In the genomic region with DNA sequence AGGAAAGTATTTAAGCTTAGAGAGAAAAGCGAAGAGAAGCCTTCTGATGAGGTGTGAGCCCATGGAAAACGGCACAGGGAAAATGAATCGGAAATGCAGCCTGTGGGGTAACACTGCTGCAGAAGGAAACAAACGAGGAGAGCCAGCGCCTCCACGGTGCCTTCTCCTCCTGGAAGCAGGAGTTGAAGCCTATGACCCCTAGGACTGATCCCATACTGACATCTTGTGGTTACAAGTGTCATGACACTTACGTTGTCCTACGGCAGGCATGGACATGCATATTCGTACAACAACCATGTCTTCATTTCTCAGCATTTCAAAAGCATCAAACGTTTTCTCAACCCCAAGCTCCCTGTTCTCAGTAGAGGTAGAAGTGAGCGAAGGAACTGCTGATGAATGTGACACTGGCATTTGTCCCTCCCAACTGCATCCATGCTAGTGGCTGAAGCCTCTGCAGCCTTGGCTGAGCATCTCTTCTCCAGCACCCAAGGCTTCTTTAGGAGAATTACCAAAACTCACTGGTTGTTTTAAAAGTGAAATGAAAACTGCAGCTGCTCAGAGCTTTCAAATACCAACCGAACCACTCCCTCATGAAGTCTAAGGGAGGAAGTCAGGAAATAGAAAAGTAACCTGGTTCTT, we compare ENCODE assay signal across 9 cellular contexts.
A peak's percentile ranks its signal among the peaks of the same experiment; 100 is the strongest.
DNase-seq lines count a peak whose midpoint lies in the region; ATAC-seq, FAIRE-seq and TF ChIP-seq lines count a peak whose summit lies in the region.
"Had no signal": no experiment of that assay in that cellular context is flagged by ENCODE, and none has a peak within 500 bp of the region (broad histone marks: within the 10 kb centered on the region; RNA-seq: fewer than 3 reads in every experiment).

No MANE protein-coding gene starts in this region.

- H3K27ac ChIP-seq in esophagus squamous epithelium, result no peak overlapping the region

- H3K4me3 Mint-ChIP-seq in naive B cell, result no peak overlapping the region
- H3K4me3 Mint-ChIP-seq: stimulated activated naive CD8-positive, alpha-beta T cell treated with anti-CD3 and anti-CD28 coated beads, Interleukin-15, Interleukin-2, amounts not matched to agents 100 ng/mL and 50 ng/mL, for 24 hours had no signal

- H3K4me3 ChIP-seq in esophagus squamous epithelium, result no peak overlapping the region

- H3K27me3 ChIP-seq in esophagus squamous epithelium, result no peaks in the 10 kb centered on the region

- intact Hi-C loops in esophagus squamous epithelium (cut with DNase I), result no loop called here

- TF ChIP-seq POLR2A in esophagus squamous epithelium (IDR thresholded peaks at IDR 0.05), result no peak

- DNase-seq in AML-193 (lab: John Stamatoyannopoulos, UW) (peak; percentile 64 to 66), GM18507 (ENCODE audit: extremely low spot score, insufficient read length, low read depth) (peak; percentile 42), NCI-H446 treated with DMSO at 0.1 percent for 48 hours (lab: John Stamatoyannopoulos, UW) (peak; percentile 54), esophagus squamous epithelium (lab: John Stamatoyannopoulos, UW) (no peak), naive B cell (peak; percentile 17), urothelium cell line (ENCODE audit: low spot score) (peak; percentile 89)
- DNase-seq in activated CD4-positive, alpha-beta T cell treated with anti-CD3 and anti-CD28 coated beads, Interleukin-2, amount 50 U/mL, for 1 hour, result peak; percentile 12

- peaks cover 37 to 54% (median 48%) of the 10 kb centered on the region in 3 donors for H3K4me1 Mint-ChIP-seq in naive B cell

- peaks cover 0 to 2% (median 0%) of the 10 kb centered on the region in 7 donors for H3K9me3 Mint-ChIP-seq in naive B cell
- H3K9me3 Mint-ChIP-seq: stimulated activated naive CD8-positive, alpha-beta T cell treated with anti-CD3 and anti-CD28 coated beads, Interleukin-15, Interleukin-2, amounts not matched to agents 100 ng/mL and 50 ng/mL, for 24 hours had no signal

- no peaks in the 10 kb centered on the region for H3K9me3 ChIP-seq in esophagus squamous epithelium

- peak; percentile 69 for ATAC-seq in HG03196 (IDR thresholded peaks at IDR 0.05; ENCODE audit: unreplicated experiment)
- peak; percentile 35 to 63 for ATAC-seq in naive B cell (ENCODE audit: low read depth in 2 of 2)

- H3K36me3 ChIP-seq in esophagus squamous epithelium, result no peaks in the 10 kb centered on the region

- H3K27me3 Mint-ChIP-seq in naive B cell, result no peaks in the 10 kb centered on the region
- H3K27me3 Mint-ChIP-seq: stimulated activated naive CD8-positive, alpha-beta T cell treated with anti-CD3 and anti-CD28 coated beads, Interleukin-15, Interleukin-2, amounts not matched to agents 100 ng/mL and 50 ng/mL, for 24 hours had no signal

- H3K4me1 ChIP-seq in esophagus squamous epithelium, result peaks cover 0 to 10% (median 0%) of the 10 kb centered on the region in 3 donors

- H3K27ac Mint-ChIP-seq in naive B cell, result peak overlapping the region in 2 of 6 donors; percentile 15 to 47

- FAIRE-seq in GM18507 (lab: Jason Lieb, UNC), result peak; percentile 87
- FAIRE-seq in urothelium cell line (lab: Jason Lieb, UNC), result peak; percentile 96

- 11 to 20% methylated on average over 12 of the region's 12 CpGs for WGBS in esophagus squamous epithelium, 2 donors

- peak; percentile 42 to 88 (median 74) for TF ChIP-seq CTCF in esophagus squamous epithelium (IDR thresholded peaks at IDR 0.05)

- peaks cover 7 to 11% of the 10 kb centered on the region in 2 donors for H3K36me3 Mint-ChIP-seq in naive B cell
